Comparison of ENCODE assay signal across 11 cellular contexts in genomic region chr1:1264868-1265272, GRCh38. TPM values are rescaled to one million over a fixed set of nuclear protein-coding genes. Genes with fewer than 3 reads are reported as not detected.
DNase-seq lines count a peak whose midpoint lies in the region; ATAC-seq and TF ChIP-seq lines count a peak whose summit lies in the region.
"Had no signal": no experiment of that assay in that cellular context is flagged by ENCODE, and none has a peak within 500 bp of the region (broad histone marks: within the 10 kb centered on the region; RNA-seq: fewer than 3 reads in every experiment).

No MANE protein-coding gene starts in this region.

- intact Hi-C loops in PC-9 (cut with micrococcal nuclease; ENCODE audit: unreplicated experiment) (loop anchor here (1.0 kb wide), 2 partner anchors 102 to 143 kb away; no protein-coding TSS in a partner anchor), sigmoid colon (cut with DNase I) (no loop called here)

- POLR2A ChIA-PET in PC-9 (lab: Charles Lee; ENCODE audit: unreplicated experiment) = interaction anchor here (0.5 to 0.6 kb wide), 2 partner anchors 245 to 280 kb away, joined by 8 to 13 read pairs; partner anchors contain the start of gene AGRN

- H3K36me3 ChIP-seq in PC-9 (ENCODE audit: low read depth) = peaks cover 10% of the 10 kb centered on the region; the same call in 1 of the 2 replicates
- H3K36me3 ChIP-seq in endodermal cell (ENCODE audit: control insufficient read depth, insufficient read depth, low read length) = peaks cover 62% of the 10 kb centered on the region
- peaks cover 10 to 71% (median 32%) of the 10 kb centered on the region in 4 donors for H3K36me3 ChIP-seq in sigmoid colon

- no peak overlapping the region for H3K4me3 Mint-ChIP-seq in endodermal cell

- no TSS peak for BruUV-seq in PC-9 (replicated peaks; lab: Mats Ljungman, UMichigan)

- H3K4me1 Mint-ChIP-seq in endodermal cell = no peaks in the 10 kb centered on the region

- no peaks in the 10 kb centered on the region for H3K9me3 Mint-ChIP-seq in endodermal cell

- CTCF ChIA-PET in PC-9 (lab: Charles Lee) = interaction anchor here (0.6 kb wide), 2 partner anchors 192 to 288 kb away, joined by 3 to 5 read pairs; no protein-coding TSS in a partner anchor

- H3K4me1 ChIP-seq in PC-9 (replicated peaks; ENCODE audit: insufficient read depth) (no peaks in the 10 kb centered on the region), endodermal cell (ENCODE audit: control insufficient read depth, insufficient read depth, low read length) (no peaks in the 10 kb centered on the region), sigmoid colon (peaks cover 0 to 24% (median 13%) of the 10 kb centered on the region in 4 donors)

- H2AFZ ChIP-seq in PC-9 = no peak overlapping the region

- 93 to 100% methylated on average over 6 to 10 of the region's 10 CpGs for WGBS in endodermal cell (ENCODE audit: insufficient coverage in 1 of 2, insufficient read length in 1 of 2), 2 experiments
- WGBS in sigmoid colon, 2 donors = 82 to 83% methylated on average over 10 of the region's 10 CpGs

- H3K9me3 ChIP-seq in PC-9 (ENCODE audit: insufficient read depth, low read depth) = no peaks in the 10 kb centered on the region
- H3K9me3 ChIP-seq in endodermal cell (ENCODE audit: control insufficient read depth, low read length) = no peaks in the 10 kb centered on the region
- H3K9me3 ChIP-seq in sigmoid colon = no peaks in the 10 kb centered on the region
- H3K9me3 ChIP-seq: left ventricle myocardium inferior had no signal

- no peak for TF ChIP-seq EP300 in sigmoid colon (IDR thresholded peaks at IDR 0.05)

- H3K27me3 ChIP-seq in PC-9 (ENCODE audit: insufficient read depth, low read depth) = no peaks in the 10 kb centered on the region
- H3K27me3 ChIP-seq in endodermal cell (ENCODE audit: control insufficient read depth, insufficient read depth, low read length, poor library complexity, severe bottlenecking) = no peaks in the 10 kb centered on the region
- no peaks in the 10 kb centered on the region for H3K27me3 ChIP-seq in sigmoid colon

- ATAC-seq in GM21528 (IDR thresholded peaks at IDR 0.05; ENCODE audit: low FRiP score, unreplicated experiment) = no peak
- no peak for ATAC-seq in HG03108 (IDR thresholded peaks at IDR 0.05; ENCODE audit: unreplicated experiment)
- ATAC-seq in GM21515 (IDR thresholded peaks at IDR 0.05; ENCODE audit: unreplicated experiment) = no peak

- H3K27ac Mint-ChIP-seq in endodermal cell = peak overlapping the region; percentile 52

- no peak overlapping the region for H3K4me3 ChIP-seq in PC-9
- no peak overlapping the region for H3K4me3 ChIP-seq in endodermal cell (ENCODE audit: low read length)
- H3K4me3 ChIP-seq in sigmoid colon = no peak overlapping the region
- H3K4me3 ChIP-seq: left ventricle myocardium inferior had no signal

- H3F3A ChIP-seq in PC-9 (ENCODE audit: insufficient read depth, low read depth) = peaks cover 22% of the 10 kb centered on the region; the same call in 1 of the 2 replicates

- no peak overlapping the region for H3K4me2 ChIP-seq in PC-9

- TF ChIP-seq POLR2A in sigmoid colon (IDR thresholded peaks at IDR 0.05) = no peak

- no peaks in the 10 kb centered on the region for H3K27me3 Mint-ChIP-seq in endodermal cell (ENCODE audit: insufficient read depth)

- H3K9me2 ChIP-seq in PC-9 (ENCODE audit: insufficient read depth) = no peaks in the 10 kb centered on the region

- TF ChIP-seq CTCF in PC-9 (conservative IDR thresholded peaks at IDR 0.05) (peak; percentile 53), endodermal cell (conservative IDR thresholded peaks at IDR 0.05) (peak; percentile 63), sigmoid colon (IDR thresholded peaks at IDR 0.05) (no peak)

- peaks cover 39% of the 10 kb centered on the region for H3K79me2 ChIP-seq in PC-9 (ENCODE audit: low read depth)

- peaks cover 59% of the 10 kb centered on the region for H3K36me3 Mint-ChIP-seq in endodermal cell (ENCODE audit: low read depth)

- H4K20me1 ChIP-seq in PC-9 (ENCODE audit: insufficient read depth) = peaks cover 51% of the 10 kb centered on the region

- H3K9ac ChIP-seq in endodermal cell (ENCODE audit: extremely low read depth, low read length, poor library complexity, severe bottlenecking) = no peak overlapping the region

- H3K27ac ChIP-seq in PC-9 = peak overlapping the region; percentile 44; the same call in 1 of the 2 replicates
- no peak overlapping the region for H3K27ac ChIP-seq in endodermal cell (ENCODE audit: low read depth, low read length)
- H3K27ac ChIP-seq in sigmoid colon = peak overlapping the region in 3 of 4 donors; percentile 15 to 56 (median 53)
- H3K27ac ChIP-seq: left ventricle myocardium inferior had no signal

- DNase-seq in DMS53 (lab: John Stamatoyannopoulos, UW) (peak; percentile 49), DMS53 treated with DMSO at 0.1 percent for 48 hours (lab: John Stamatoyannopoulos, UW; ENCODE audit: unreplicated experiment) (no peak), PC-9 (peak; percentile 70 to 84), endodermal cell (peak; percentile 86), sigmoid colon (no peak)
- DNase-seq: AML-193, left ventricle myocardium inferior, NCI-H2081 treated with DMSO at 0.1 percent for 48 hours had no signal

RNA-seq across cellular contexts. Expression of gene UBE2J2, which starts 8.8 kb away (rescaled TPM):
- total RNA-seq in PC-9 (2021) (54.2 and 55.0 TPM in 2 replicates), endodermal cell (10 to 100 TPM; 69.9 to 72.7 TPM), sigmoid colon (10 to 100 TPM; 33.1 to 44.3 (median 34.0) TPM)
- polyA plus RNA-seq in endodermal cell (2013, experiment 1 of 2) = 66.7 TPM
- polyA plus RNA-seq in endodermal cell (2013, experiment 2 of 2) = 61.0 TPM
- 10 to 100 TPM; 32.4 to 63.6 (median 54.6) TPM for polyA plus RNA-seq in sigmoid colon

RNA-seq across cellular contexts. Expression of gene SCNN1D, which starts 15.4 kb away (rescaled TPM):
- total RNA-seq in PC-9 (2021) (4.2 and 4.3 TPM in 2 replicates), endodermal cell (1 to 10 TPM; 5.4 TPM), sigmoid colon (1 to 10 TPM; 1.2 to 5.0 (median 3.2) TPM)
- 6.1 TPM for polyA plus RNA-seq in endodermal cell (2013, experiment 1 of 2)
- polyA plus RNA-seq in endodermal cell (2013, experiment 2 of 2) = 5.5 TPM
- polyA plus RNA-seq in sigmoid colon = 1 to 10 TPM in 1 of 3 donors, under 1 TPM in 1, not detected in 1; under 0.01 to 3.2 TPM

RNA-seq across cellular contexts. Expression of gene C1QTNF12, which starts 18.3 kb away (rescaled TPM):
- 5.2 and 11.8 TPM in 2 replicates for total RNA-seq in PC-9 (2021)
- total RNA-seq in endodermal cell = 10 to 100 TPM in 1 of 2 donors, 1 to 10 TPM in 1; 8.1 to 13.5 TPM
- 3.2 TPM for polyA plus RNA-seq in endodermal cell (2013, experiment 1 of 2)
- 3.5 TPM for polyA plus RNA-seq in endodermal cell (2013, experiment 2 of 2)
- 1 to 10 TPM in 2 of 4 donors, not detected in 2; 1.9 to 5.7 TPM for total RNA-seq in sigmoid colon
- polyA plus RNA-seq in sigmoid colon = 10 to 100 TPM; 17.6 to 28.7 (median 23.4) TPM

RNA-seq across cellular contexts. Expression of gene B3GALT6, which starts 32.8 kb away (rescaled TPM):
- total RNA-seq in PC-9 (2021) (16.2 and 20.8 TPM in 2 replicates), endodermal cell (10 to 100 TPM; 24.8 to 31.5 TPM), sigmoid colon (10 to 100 TPM in 2 of 4 donors, 1 to 10 TPM in 2; 8.6 to 12.5 (median 10.3) TPM)
- 27.8 TPM for polyA plus RNA-seq in endodermal cell (2013, experiment 1 of 2)
- 24.0 TPM for polyA plus RNA-seq in endodermal cell (2013, experiment 2 of 2)
- polyA plus RNA-seq in sigmoid colon = 1 to 10 TPM; 1.8 to 9.6 (median 2.5) TPM

RNA-seq across cellular contexts. Expression of gene SDF4, which starts 33.1 kb away (rescaled TPM):
- 133 and 139 TPM in 2 replicates for total RNA-seq in PC-9 (2021)
- total RNA-seq in endodermal cell = 10 to 100 TPM; 85.9 to 95.6 TPM
- polyA plus RNA-seq in endodermal cell (2013, experiment 1 of 2) = 77.8 TPM
- 71.1 TPM for polyA plus RNA-seq in endodermal cell (2013, experiment 2 of 2)
- 10 to 100 TPM; 73.4 to 95.6 (median 81.9) TPM for total RNA-seq in sigmoid colon
- 100 to 1,000 TPM in 1 of 3 donors, 10 to 100 TPM in 2; 33.0 to 181 (median 40.2) TPM for polyA plus RNA-seq in sigmoid colon

Comparison
In these comparisons a context has a peak if more than half of its experiments do, and no peak if none do; other contexts are left out.
1. DNase-seq: peak in DMS53 (single experiment), PC-9 (2 of 2) and endodermal cell (single experiment); none in DMS53 treated with DMSO at 0.1 percent for 48 hours (single experiment) and sigmoid colon (single experiment).
2. CTCF ChIP-seq: peak in PC-9 (single experiment) and endodermal cell (single experiment); none in sigmoid colon (0 of 4).